Comparison of ENCODE assay signal across 8 cellular contexts in genomic region chrX:55488268-55488558, GRCh38. TPM values are rescaled to one million over a fixed set of nuclear protein-coding genes. Genes with fewer than 3 reads are reported as not detected.
DNase-seq lines count a peak whose midpoint lies in the region; TF ChIP-seq lines count a peak whose summit lies in the region.

No MANE protein-coding gene starts in this region.

- no peaks in the 10 kb centered on the region for H3K9me3 Mint-ChIP-seq in T-helper 2 cell treated with Interferon-gamma antibody and Interleukin-4, amounts not matched to agents 5 μg/mL and 100 μg/mL, for 36 hours
- H3K9me3 Mint-ChIP-seq in glutamatergic neuron (ENCODE audit: unreplicated experiment), result peaks cover 3% of the 10 kb centered on the region

- WGBS in stomach, 5 donors, result 2 to 53% (median 4%) methylated on average over 6 to 19 of the region's 19 CpGs

- H3K27me3 Mint-ChIP-seq in T-helper 2 cell treated with Interferon-gamma antibody and Interleukin-4, amounts not matched to agents 5 μg/mL and 100 μg/mL, for 36 hours (ENCODE audit: low read depth), result no peaks in the 10 kb centered on the region
- H3K27me3 Mint-ChIP-seq in glutamatergic neuron (ENCODE audit: unreplicated experiment), result peaks cover 5% of the 10 kb centered on the region

- H3K27ac ChIP-seq in SJSA1, result no peak overlapping the region
- peak overlapping the region; percentile 85 to 93 (median 89) for H3K27ac ChIP-seq in stomach

- no peak for TF ChIP-seq POLR2A in stomach (IDR thresholded peaks at IDR 0.05)

- H3K27me3 ChIP-seq in SJSA1 (replicated peaks) (no peaks in the 10 kb centered on the region), stomach (no peaks in the 10 kb centered on the region)

- H3K27ac Mint-ChIP-seq in T-helper 2 cell treated with Interferon-gamma antibody and Interleukin-4, amounts not matched to agents 5 μg/mL and 100 μg/mL, for 36 hours, result peak overlapping the region; percentile 85
- H3K27ac Mint-ChIP-seq in glutamatergic neuron (ENCODE audit: unreplicated experiment), result peak overlapping the region; percentile 78

- no peaks in the 10 kb centered on the region for H3K36me3 Mint-ChIP-seq in T-helper 2 cell treated with Interferon-gamma antibody and Interleukin-4, amounts not matched to agents 5 μg/mL and 100 μg/mL, for 36 hours (ENCODE audit: low read depth)
- H3K36me3 Mint-ChIP-seq in glutamatergic neuron (ENCODE audit: unreplicated experiment), result no peaks in the 10 kb centered on the region

- H3K9me3 ChIP-seq in SJSA1 (replicated peaks) (no peaks in the 10 kb centered on the region), stomach (no peaks in the 10 kb centered on the region)

- H3K4me3 Mint-ChIP-seq in T-helper 2 cell treated with Interferon-gamma antibody and Interleukin-4, amounts not matched to agents 5 μg/mL and 100 μg/mL, for 36 hours, result peak overlapping the region; percentile 77
- peak overlapping the region; percentile 85 for H3K4me3 Mint-ChIP-seq in glutamatergic neuron (ENCODE audit: unreplicated experiment)

- intact Hi-C loops in stomach (cut with DNase I; ENCODE audit: low total_unique reads), result no loop called here

- H3K4me1 ChIP-seq in SJSA1 (replicated peaks), result peaks cover 3% of the 10 kb centered on the region; the same call in 1 of the 2 replicates
- H3K4me1 ChIP-seq in stomach, result peaks cover 0 to 23% (median 13%) of the 10 kb centered on the region in 4 donors

- no peak for TF ChIP-seq EP300 in stomach (IDR thresholded peaks at IDR 0.05)

- H3K4me1 Mint-ChIP-seq in T-helper 2 cell treated with Interferon-gamma antibody and Interleukin-4, amounts not matched to agents 5 μg/mL and 100 μg/mL, for 36 hours (ENCODE audit: low read depth), result peaks cover 8% of the 10 kb centered on the region
- peaks cover 3% of the 10 kb centered on the region for H3K4me1 Mint-ChIP-seq in glutamatergic neuron (ENCODE audit: low read depth, unreplicated experiment)

- H3K36me3 ChIP-seq in SJSA1 (no peaks in the 10 kb centered on the region), stomach (no peaks in the 10 kb centered on the region)

- H3K4me3 ChIP-seq in SJSA1 (peak overlapping the region; percentile 56), stomach (peak overlapping the region; percentile 54 to 76 (median 58))

- no peak for TF ChIP-seq CTCF in glutamatergic neuron (IDR thresholded peaks at IDR 0.05; ENCODE audit: partially characterized antibody, unreplicated experiment)
- no peak for TF ChIP-seq CTCF in stomach (IDR thresholded peaks at IDR 0.05)

- DNase-seq in T-helper 2 cell treated with Interferon-gamma antibody and Interleukin-4, amounts not matched to agents 5 μg/mL and 100 μg/mL, for 36 hours (ENCODE audit: low spot score), result peak; percentile 4
- DNase-seq in T-helper 2 cell, result no peak
- DNase-seq in SJSA1 (ENCODE audit: low read depth in 1 of 2, low spot score in 2 of 2), result no peak
- DNase-seq in glutamatergic neuron, result no peak
- DNase-seq in stomach, result no peak
- no peak for DNase-seq in foreskin melanocyte
- DNase-seq in COLO668 (lab: John Stamatoyannopoulos, UW; ENCODE audit: unreplicated experiment), result no peak
- no peak for DNase-seq in HuH-7 (ENCODE audit: low spot score)

RNA-seq across cellular contexts. Expression of gene USP51, which starts 1.4 kb away (rescaled TPM):
- total RNA-seq in SJSA1 (2014; rRNA removed; shearing (Covaris generic)), result 1.8 and 1.9 TPM in 2 replicates
- total RNA-seq in glutamatergic neuron (ENCODE audit: unreplicated experiment) (2.7 TPM), stomach (1 to 10 TPM in 2 of 5 donors, under 1 TPM in 1, not detected in 2; 0.29 to 2.2 (median 1.2) TPM)
- polyA plus RNA-seq in stomach, result under 1 TPM; 0.40 to 0.46 (median 0.44) TPM

RNA-seq across cellular contexts. Expression of gene MAGEH1, which starts 36.3 kb away (rescaled TPM):
- total RNA-seq in SJSA1 (2014; rRNA removed; shearing (Covaris generic)), result 28.2 and 31.5 TPM in 2 replicates
- 29.8 TPM for total RNA-seq in glutamatergic neuron (ENCODE audit: unreplicated experiment)
- 10 to 100 TPM in 3 of 5 donors, 1 to 10 TPM in 1, not detected in 1; 1.8 to 31.8 (median 21.0) TPM for total RNA-seq in stomach
- polyA plus RNA-seq in stomach, result 10 to 100 TPM in 2 of 3 donors, 1 to 10 TPM in 1; 9.5 to 16.9 (median 13.5) TPM
